In genomic region chr10:26950934-26951333, GRCh38 we compare ENCODE assay signal across 24 cellular contexts.
A peak's percentile ranks its signal among the peaks of the same experiment; 100 is the strongest.
DNase-seq lines count a peak whose midpoint lies in the region; ATAC-seq lines count a peak whose summit lies in the region.
"Had no signal": no experiment of that assay in that cellular context is flagged by ENCODE, and none has a peak within 500 bp of the region (broad histone marks: within the 10 kb centered on the region; RNA-seq: fewer than 3 reads in every experiment).

No MANE protein-coding gene starts in this region.

- H3K4me3 Mint-ChIP-seq in naive B cell, result no peak overlapping the region
- H3K4me3 Mint-ChIP-seq: nephron, T-helper 17 cell had no signal

- H3K36me3 Mint-ChIP-seq in naive B cell, result no peaks in the 10 kb centered on the region

- peaks cover 0 to 15% (median 7%) of the 10 kb centered on the region in 7 donors for H3K9me3 Mint-ChIP-seq in naive B cell

- peaks cover 0 to 10% (median 5%) of the 10 kb centered on the region in 3 donors for H3K27me3 Mint-ChIP-seq in naive B cell

- DNase-seq in naive B cell, result no peak
- DNase-seq in midbrain (lab: John Stamatoyannopoulos, UW), result no peak
- no peak for DNase-seq in SIG-M5 treated with dmso at 0.1 percent for 504 hours (lab: John Stamatoyannopoulos, UW; ENCODE audit: unreplicated experiment)
- no peak for DNase-seq in GM03348 (ENCODE audit: low spot score)
- DNase-seq in HuH-7.5 (ENCODE audit: low spot score), result no peak
- DNase-seq: anterior cingulate cortex; central memory CD4-positive, alpha-beta T cell; DMS79 treated with DMSO at 0.1 percent for 48 hours; effector CD4-positive, alpha-beta T cell; GOT3; kidney glomerular epithelial cell; mesenchymal stem cell; NCI-H1436 treated with DMSO at 0.1 percent for 48 hours; NCI-H774; PC-9; SIG-M5; stimulated activated CD4-positive, alpha-beta T cell treated with anti-CD3 and anti-CD28 coated beads, Interleukin-2, amount 100 ng/mL, for 24 hours; T-helper 17 cell; upper lobe of left lung had no signal

- peaks cover 0 to 6% (median 0%) of the 10 kb centered on the region in 3 donors for H3K4me1 Mint-ChIP-seq in naive B cell
- H3K4me1 Mint-ChIP-seq: nephron, T-helper 17 cell had no signal

- ATAC-seq in GM18909 (IDR thresholded peaks at IDR 0.05; ENCODE audit: poor library complexity, unreplicated experiment) (peak; percentile 63), HG02852 (IDR thresholded peaks at IDR 0.05; ENCODE audit: unreplicated experiment) (peak; percentile 48), HG03469 (IDR thresholded peaks at IDR 0.05; ENCODE audit: unreplicated experiment) (peak; percentile 72), naive B cell (ENCODE audit: low read depth in 2 of 2) (peak; percentile 47 to 50)
- ATAC-seq: esophagus mucosa, T-helper 17 cell had no signal

- H3K27ac Mint-ChIP-seq in naive B cell, result peak overlapping the region in 1 of 6 donors; percentile 26
- H3K27ac Mint-ChIP-seq: nephron, T-helper 17 cell had no signal
